Comparison of ENCODE assay signal across 25 cellular contexts in genomic region chr16:9906218-9906617, GRCh38.
"Had no signal": no experiment of that assay in that cellular context is flagged by ENCODE, and none has a peak within 500 bp of the region (broad histone marks: within the 10 kb centered on the region; RNA-seq: fewer than 3 reads in every experiment).

No MANE protein-coding gene starts in this region.

- H3K4me2 ChIP-seq: PC-9 had no signal

- H3K9me3 ChIP-seq: ascending aorta had no signal

- H3K36me3 ChIP-seq: ascending aorta had no signal

- H3K27ac ChIP-seq: ascending aorta, PC-9 had no signal

- H2AFZ ChIP-seq: PC-9 had no signal

- ATAC-seq: activated CD8-positive, alpha-beta T cell treated with anti-CD3 and anti-CD28 coated beads for 36 hours; activated T-cell treated with anti-CD3 and anti-CD28 coated beads, Interleukin-2, amount 50 U/mL, for 72 hours; activated T-helper 17 cell treated with anti-CD3 and anti-CD28 coated beads, Interleukin-2, amount 50 U/mL, for 72 hours had no signal

- DNase-seq: activated CD4-positive, alpha-beta T cell treated with anti-CD3 and anti-CD28 coated beads, Interleukin-2, amount 10 ng/mL, durations not matched to agents 24 days and 14 days; activated CD4-positive, alpha-beta T cell treated with anti-CD3 and anti-CD28 coated beads, Interleukin-2, amount 50 U/mL, for 4 hours; activated CD8-positive, alpha-beta T cell treated with anti-CD3 and anti-CD28 coated beads for 36 hours; activated effector memory CD4-positive, alpha-beta T cell treated with anti-CD3 and anti-CD28 coated beads, Interleukin-2, amount 50 U/mL, for 16 hours; activated naive CD4-positive, alpha-beta T cell; activated naive CD4-positive, alpha-beta T cell treated with anti-CD3 and anti-CD28 coated beads, Interleukin-2, amount 50 U/mL, for 16 hours; activated naive CD8-positive, alpha-beta T cell treated with anti-CD3 and anti-CD28 coated beads for 36 hours; activated T-cell treated with anti-CD3 and anti-CD28 coated beads, Interleukin-2, amount 50 U/mL, for 1 hour; activated T-cell treated with anti-CD3 and anti-CD28 coated beads, Interleukin-2, amount 50 U/mL, for 72 hours; amniotic stem cell; NCI-H1092 treated with DMSO at 0.1 percent for 48 hours; NCI-H1417; NCI-H187 treated with DMSO at 0.1 percent for 48 hours; NCI-H2081 treated with DMSO at 0.1 percent for 48 hours; NCI-H345; NCI-H524 treated with DMSO at 0.1 percent for 48 hours; NK-92 treated with Interleukin-12 subunit alpha and Interleukin-12 subunit beta, amount 100 ng/mL, for 24 hours; PC-9; Right ventricle myocardium superior; SW 1271; T-helper 1 cell; T-helper 2 cell; T-helper 9 cell had no signal

- H3K4me3 ChIP-seq: ascending aorta, PC-9 had no signal

- H3K27me3 ChIP-seq: ascending aorta had no signal
